ENCODE assay signal across 12 cellular contexts in the genomic region with DNA sequence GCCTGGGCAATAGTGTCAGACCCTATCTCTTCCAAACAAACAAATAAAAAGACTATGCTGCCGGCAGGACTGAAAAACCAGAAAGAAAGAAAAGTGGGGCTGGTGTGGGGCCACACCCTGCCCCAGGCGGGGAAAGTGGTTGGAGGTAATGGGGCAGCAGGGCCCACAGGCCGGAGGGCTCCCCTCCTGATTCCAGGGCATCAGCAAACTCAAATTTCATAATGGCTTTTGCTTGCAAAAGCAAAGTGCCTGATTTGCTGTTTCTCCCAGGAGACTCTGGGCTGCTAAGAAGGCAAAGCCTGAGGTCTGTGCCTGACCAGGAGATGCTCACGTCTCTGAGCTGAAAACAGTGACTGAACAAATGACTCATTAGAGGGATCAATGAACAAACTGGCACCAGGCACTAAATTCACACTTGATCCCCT.
A peak's percentile ranks its signal among the peaks of the same experiment; 100 is the strongest.
DNase-seq lines count a peak whose midpoint lies in the region; ATAC-seq and TF ChIP-seq lines count a peak whose summit lies in the region.
"Had no signal": no experiment of that assay in that cellular context is flagged by ENCODE, and none has a peak within 500 bp of the region (broad histone marks: within the 10 kb centered on the region; RNA-seq: fewer than 3 reads in every experiment).

No MANE protein-coding gene starts in this region.

- no peaks in the 10 kb centered on the region for H3K27me3 Mint-ChIP-seq in activated naive CD4-positive, alpha-beta T cell treated with anti-CD3 and anti-CD28 coated beads, Interleukin-2, amount 50 U/mL, for 24 hours
- no peaks in the 10 kb centered on the region for H3K27me3 Mint-ChIP-seq in activated T-helper 2 cell treated with anti-CD3 and anti-CD28 coated beads, Interferon-gamma antibody, Interleukin-2, Interleukin-4, amounts not matched to agents 10 μg/mL and 5 μg/mL and 100 μg/mL, durations not matched to agents 14 hours and 24 hours and 36 hours (ENCODE audit: low read depth)
- H3K27me3 Mint-ChIP-seq in glutamatergic neuron (ENCODE audit: unreplicated experiment) = peaks cover 16% of the 10 kb centered on the region

- in situ Hi-C loops in transverse colon (cut with MboI; ENCODE audit: low pct_ligation_motif_present in 1 of 4, low pct_unique_long_range_greater_than_20kb in 1 of 4, low sequenced_read_pairs in 3 of 4) = no loop called here

- no peaks in the 10 kb centered on the region for H3K27me3 ChIP-seq in transverse colon

- no peak for TF ChIP-seq POLR2A in transverse colon (IDR thresholded peaks at IDR 0.05)

- no peaks in the 10 kb centered on the region for H3K9me3 ChIP-seq in transverse colon

- TF ChIP-seq EP300 in transverse colon (IDR thresholded peaks at IDR 0.05; ENCODE audit: low read depth) = no peak

- intact Hi-C loops in activated T-helper 2 cell treated with anti-CD3 and anti-CD28 coated beads, Interferon-gamma antibody, Interleukin-2, Interleukin-4, amounts not matched to agents 10 μg/mL and 5 μg/mL and 100 μg/mL, durations not matched to agents 14 hours and 24 hours and 36 hours (cut with micrococcal nuclease) = no loop called here
- intact Hi-C loops in transverse colon (cut with DNase I; ENCODE audit: low total_unique reads) = no loop called here

- peak overlapping the region; percentile 36 for H3K27ac Mint-ChIP-seq in activated naive CD4-positive, alpha-beta T cell treated with anti-CD3 and anti-CD28 coated beads, Interleukin-2, amount 50 U/mL, for 24 hours
- peak overlapping the region in 1 of 2 donors; percentile 69 for H3K27ac Mint-ChIP-seq in activated naive CD4-positive, alpha-beta T cell treated with anti-CD3 and anti-CD28 coated beads, Interleukin-2, amount 50 U/mL, for 72 hours
- peak overlapping the region; percentile 21 for H3K27ac Mint-ChIP-seq in activated T-helper 2 cell treated with anti-CD3 and anti-CD28 coated beads, Interferon-gamma antibody, Interleukin-2, Interleukin-4, amounts not matched to agents 10 μg/mL and 5 μg/mL and 100 μg/mL, durations not matched to agents 14 hours and 24 hours and 36 hours
- H3K27ac Mint-ChIP-seq in glutamatergic neuron (ENCODE audit: unreplicated experiment) = no peak overlapping the region

- CTCF ChIA-PET in GM10248 (lab: Yijun Ruan, JAX) = interaction anchor here (2.4 kb wide), 1 partner anchor 12 kb away, joined by 10 read pairs; no protein-coding TSS in a partner anchor

- DNase-seq in activated naive CD4-positive, alpha-beta T cell treated with anti-CD3 and anti-CD28 coated beads, Interleukin-2, amount 50 U/mL, for 72 hours (ENCODE audit: low spot score in 2 of 2) = no peak
- no peak for DNase-seq in activated T-helper 2 cell treated with anti-CD3 and anti-CD28 coated beads, Interferon-gamma antibody, Interleukin-2, Interleukin-4, amounts not matched to agents 10 μg/mL and 5 μg/mL and 100 μg/mL, durations not matched to agents 14 hours and 24 hours and 36 hours (ENCODE audit: low spot score)
- DNase-seq in glutamatergic neuron (peak; percentile 49), transverse colon (no peak), AML-193 (lab: John Stamatoyannopoulos, UW) (no peak), GM10248 (ENCODE audit: extremely low spot score) (no peak)
- DNase-seq: activated CD4-positive, alpha-beta T cell treated with anti-CD3 and anti-CD28 coated beads, Interleukin-2, amount 50 U/mL, for 4 hours; dermis blood vessel endothelial cell; DMS53; kidney had no signal

- no peak for ATAC-seq in activated naive CD4-positive, alpha-beta T cell treated with anti-CD3 and anti-CD28 coated beads, Interleukin-2, amount 50 U/mL, for 72 hours
- ATAC-seq in GM19035 (IDR thresholded peaks at IDR 0.05; ENCODE audit: unreplicated experiment) = no peak

- peaks cover 2% of the 10 kb centered on the region for H3K36me3 Mint-ChIP-seq in activated naive CD4-positive, alpha-beta T cell treated with anti-CD3 and anti-CD28 coated beads, Interleukin-2, amount 50 U/mL, for 24 hours
- H3K36me3 Mint-ChIP-seq in activated naive CD4-positive, alpha-beta T cell treated with anti-CD3 and anti-CD28 coated beads, Interleukin-2, amount 50 U/mL, for 72 hours = peaks cover 0 to 4% of the 10 kb centered on the region in 2 donors
- H3K36me3 Mint-ChIP-seq in activated T-helper 2 cell treated with anti-CD3 and anti-CD28 coated beads, Interferon-gamma antibody, Interleukin-2, Interleukin-4, amounts not matched to agents 10 μg/mL and 5 μg/mL and 100 μg/mL, durations not matched to agents 14 hours and 24 hours and 36 hours (ENCODE audit: low read depth) = peaks cover 5% of the 10 kb centered on the region
- no peaks in the 10 kb centered on the region for H3K36me3 Mint-ChIP-seq in glutamatergic neuron (ENCODE audit: unreplicated experiment)

- H3K4me3 Mint-ChIP-seq in activated naive CD4-positive, alpha-beta T cell treated with anti-CD3 and anti-CD28 coated beads, Interleukin-2, amount 50 U/mL, for 24 hours = no peak overlapping the region
- no peak overlapping the region for H3K4me3 Mint-ChIP-seq in activated T-helper 2 cell treated with anti-CD3 and anti-CD28 coated beads, Interferon-gamma antibody, Interleukin-2, Interleukin-4, amounts not matched to agents 10 μg/mL and 5 μg/mL and 100 μg/mL, durations not matched to agents 14 hours and 24 hours and 36 hours (ENCODE audit: low read depth)
- peak overlapping the region; percentile 80 for H3K4me3 Mint-ChIP-seq in glutamatergic neuron (ENCODE audit: unreplicated experiment)

- POLR2A ChIA-PET in GM10248 (lab: Yijun Ruan, JAX) = no interaction called here

- WGBS in transverse colon (ENCODE audit: low coverage in 1 of 2), 2 donors = 20 to 53% methylated on average over 1 to 4 of the region's 4 CpGs

- peaks cover 18 to 46% (median 31%) of the 10 kb centered on the region in 4 donors for H3K4me1 ChIP-seq in transverse colon

- H3K4me3 ChIP-seq in transverse colon = no peak overlapping the region

- no peak for TF ChIP-seq CTCF in glutamatergic neuron (IDR thresholded peaks at IDR 0.05; ENCODE audit: partially characterized antibody, unreplicated experiment)
- TF ChIP-seq CTCF in transverse colon (IDR thresholded peaks at IDR 0.05) = no peak
- TF ChIP-seq CTCF in GM10248 (IDR thresholded peaks at IDR 0.05; ENCODE audit: control extremely low read depth, extremely low read depth, low read depth, missing control alignments) = no peak

- peak overlapping the region; percentile 28 to 75 (median 46) for H3K27ac ChIP-seq in transverse colon

- peaks cover 48% of the 10 kb centered on the region for H3K4me1 Mint-ChIP-seq in activated naive CD4-positive, alpha-beta T cell treated with anti-CD3 and anti-CD28 coated beads, Interleukin-2, amount 50 U/mL, for 24 hours
- H3K4me1 Mint-ChIP-seq in activated T-helper 2 cell treated with anti-CD3 and anti-CD28 coated beads, Interferon-gamma antibody, Interleukin-2, Interleukin-4, amounts not matched to agents 10 μg/mL and 5 μg/mL and 100 μg/mL, durations not matched to agents 14 hours and 24 hours and 36 hours (ENCODE audit: low read depth) = peaks cover 41% of the 10 kb centered on the region
- H3K4me1 Mint-ChIP-seq in glutamatergic neuron (ENCODE audit: low read depth, unreplicated experiment) = peaks cover 49% of the 10 kb centered on the region

- H3K36me3 ChIP-seq in transverse colon = no peaks in the 10 kb centered on the region

- H3K9me3 Mint-ChIP-seq in activated naive CD4-positive, alpha-beta T cell treated with anti-CD3 and anti-CD28 coated beads, Interleukin-2, amount 50 U/mL, for 24 hours = no peaks in the 10 kb centered on the region
- no peaks in the 10 kb centered on the region for H3K9me3 Mint-ChIP-seq in activated naive CD4-positive, alpha-beta T cell treated with anti-CD3 and anti-CD28 coated beads, Interleukin-2, amount 50 U/mL, for 72 hours
- H3K9me3 Mint-ChIP-seq in activated T-helper 2 cell treated with anti-CD3 and anti-CD28 coated beads, Interferon-gamma antibody, Interleukin-2, Interleukin-4, amounts not matched to agents 10 μg/mL and 5 μg/mL and 100 μg/mL, durations not matched to agents 14 hours and 24 hours and 36 hours = no peaks in the 10 kb centered on the region
- H3K9me3 Mint-ChIP-seq in glutamatergic neuron (ENCODE audit: unreplicated experiment) = peaks cover 25% of the 10 kb centered on the region
